Comparison of ENCODE assay signal across 22 cellular contexts in genomic region chr10:132233501-132234075, GRCh38. TPM values are rescaled to one million over a fixed set of nuclear protein-coding genes. Genes with fewer than 3 reads are reported as not detected.
"Had no signal": no experiment of that assay in that cellular context is flagged by ENCODE, and none has a peak within 500 bp of the region (broad histone marks: within the 10 kb centered on the region; RNA-seq: fewer than 3 reads in every experiment).

No MANE protein-coding gene starts in this region.

- H3K9me3 ChIP-seq: esophagus muscularis mucosa, gastrocnemius medialis, neutrophil, sigmoid colon, suprapubic skin, thyroid gland had no signal

- H3K27me3 Mint-ChIP-seq: effector memory CD8-positive, alpha-beta T cell; naive thymus-derived CD4-positive, alpha-beta T cell; type B pancreatic cell had no signal

- H3K27ac Mint-ChIP-seq: dendritic cell treated with granulocyte-macrophage colony-stimulating factor and Interleukin-4, amounts not matched to agents 40 ng/mL and 50 ng/mL, for 4 days; immature natural killer cell; nephron progenitor cell; type B pancreatic cell had no signal

- DNase-seq: effector memory CD8-positive, alpha-beta T cell; gastrocnemius medialis; immature natural killer cell; left colon; left ventricle myocardium superior; mesenchymal stem cell; midbrain; nephron progenitor cell; posterior cingulate gyrus; sigmoid colon; small intestine; stimulated activated CD4-positive, alpha-beta T cell treated with anti-CD3 and anti-CD28 coated beads, Interleukin-12 subunit alpha, Interleukin-12 subunit beta, amount 100 ng/mL, for 4 hours; stimulated activated naive CD8-positive, alpha-beta T cell treated with anti-CD3 and anti-CD28 coated beads, Interleukin-15, Interleukin-2, amounts not matched to agents 100 U/mL and 50 U/mL, for 24 hours; thyroid gland had no signal

- H3K4me3 Mint-ChIP-seq: dendritic cell treated with granulocyte-macrophage colony-stimulating factor and Interleukin-4, amounts not matched to agents 40 ng/mL and 50 ng/mL, for 4 days; nephron progenitor cell; type B pancreatic cell had no signal

- H3K27me3 ChIP-seq: esophagus muscularis mucosa, gastrocnemius medialis, sigmoid colon, suprapubic skin, thyroid gland had no signal

- H3K4me1 ChIP-seq: gastrocnemius medialis, thyroid gland had no signal

- H3K36me3 Mint-ChIP-seq: immature natural killer cell, type B pancreatic cell had no signal

- H3K36me3 ChIP-seq: gastrocnemius medialis, neutrophil, sigmoid colon, suprapubic skin, thyroid gland had no signal

- H3K27ac ChIP-seq: epithelial cell of prostate, esophagus muscularis mucosa, gastrocnemius medialis, sigmoid colon, suprapubic skin, thyroid gland had no signal

- ATAC-seq: effector memory CD8-positive, alpha-beta T cell; gastrocnemius medialis; left colon; left ventricle myocardium superior; naive thymus-derived CD4-positive, alpha-beta T cell; stimulated activated naive CD8-positive, alpha-beta T cell treated with anti-CD3 and anti-CD28 coated beads, Interleukin-15, Interleukin-2, amounts not matched to agents 100 U/mL and 50 U/mL, for 24 hours had no signal

- H3K4me3 ChIP-seq: esophagus muscularis mucosa, gastrocnemius medialis, lung, sigmoid colon, suprapubic skin, thyroid gland had no signal

RNA-seq across cellular contexts. Expression of gene DPYSL4, which starts 46.8 kb away (rescaled TPM):
- polyA plus RNA-seq: immature natural killer cell had no signal
